Comparison of ENCODE assay signal across 17 cellular contexts in the genomic region with DNA sequence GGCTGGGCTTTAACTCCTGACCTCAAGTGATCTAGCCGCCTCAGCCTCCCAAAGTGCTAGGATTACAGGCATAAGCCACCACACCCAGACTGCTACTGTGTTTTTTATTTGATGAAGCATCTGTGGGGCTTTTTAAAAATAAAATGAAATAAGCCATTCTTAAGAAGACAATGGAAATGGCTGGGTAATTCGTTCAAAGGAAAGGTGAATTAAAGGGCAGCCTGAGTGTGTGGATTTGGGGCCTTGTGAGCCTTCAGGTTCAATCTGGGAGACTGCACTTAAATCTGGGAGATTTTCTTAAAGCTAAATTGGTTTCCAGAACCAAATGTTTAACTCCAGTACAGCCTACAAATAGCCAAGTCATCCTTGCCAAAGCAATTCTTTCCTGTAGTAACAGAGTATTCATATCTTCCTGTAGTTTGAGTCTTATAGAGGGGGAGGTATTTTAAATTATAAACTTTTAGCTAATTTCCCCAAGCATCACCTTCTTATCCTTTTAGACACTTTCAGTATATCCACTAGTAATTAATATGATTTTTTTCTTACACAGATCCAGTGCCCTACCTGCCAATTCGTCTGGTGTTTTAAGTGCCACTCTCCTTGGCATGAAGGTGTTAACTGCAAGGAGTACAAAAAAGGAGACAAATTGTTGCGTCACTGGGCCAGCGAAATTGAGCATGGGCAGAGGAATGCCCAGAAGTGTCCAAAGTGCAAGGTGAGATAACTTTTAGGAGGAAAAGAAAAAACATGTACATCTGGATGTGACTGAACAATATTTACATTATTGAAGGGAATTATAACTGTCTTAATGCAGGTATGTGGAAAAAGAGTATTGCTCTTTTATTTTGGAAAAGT.
A peak's percentile ranks its signal among the peaks of the same experiment; 100 is the strongest.
DNase-seq lines count a peak whose midpoint lies in the region; ATAC-seq and TF ChIP-seq lines count a peak whose summit lies in the region.
"Had no signal": no experiment of that assay in that cellular context is flagged by ENCODE, and none has a peak within 500 bp of the region (broad histone marks: within the 10 kb centered on the region; RNA-seq: fewer than 3 reads in every experiment).

No MANE protein-coding gene starts in this region.

- no peak overlapping the region for H3K4me3 Mint-ChIP-seq in mesothelial cell of epicardium
- H3K4me3 Mint-ChIP-seq: CD4-positive, alpha-beta memory T cell had no signal

- H3K4me1 ChIP-seq in HEK293 (ENCODE audit: control insufficient read depth, insufficient read depth, low read length) (peaks cover 30% of the 10 kb centered on the region), ascending aorta (peaks cover 4 to 12% of the 10 kb centered on the region in 2 donors), thoracic aorta (ENCODE audit: control insufficient read depth in 1 of 2, low read depth in 2 of 2) (peaks cover 10 to 29% of the 10 kb centered on the region in 2 donors)
- H3K4me1 ChIP-seq: BE2C had no signal

- H3K4me1 Mint-ChIP-seq in mesothelial cell of epicardium, result peaks cover 37% of the 10 kb centered on the region
- H3K4me1 Mint-ChIP-seq: CD4-positive, alpha-beta memory T cell had no signal

- no peaks in the 10 kb centered on the region for H3K27me3 Mint-ChIP-seq in mesothelial cell of epicardium (ENCODE audit: low read depth)
- H3K27me3 Mint-ChIP-seq: CD4-positive, alpha-beta memory T cell had no signal

- H3K27ac Mint-ChIP-seq in mesothelial cell of epicardium, result peak overlapping the region; percentile 84
- H3K27ac Mint-ChIP-seq: CD4-positive, alpha-beta memory T cell had no signal

- H3K9me3 ChIP-seq in HEK293 (ENCODE audit: control insufficient read depth, insufficient read depth, low read depth, low read length) (no peaks in the 10 kb centered on the region), ascending aorta (no peaks in the 10 kb centered on the region), thoracic aorta (no peaks in the 10 kb centered on the region)
- H3K9me3 ChIP-seq: BE2C, SJSA1 had no signal

- no peak overlapping the region for H3K4me3 ChIP-seq in HEK293 (ENCODE audit: low read depth, low read length)
- H3K4me3 ChIP-seq in ascending aorta, result no peak overlapping the region
- no peak overlapping the region for H3K4me3 ChIP-seq in thoracic aorta
- H3K4me3 ChIP-seq in dorsolateral prefrontal cortex, result no peak overlapping the region
- H3K4me3 ChIP-seq: GM12878, SJSA1 had no signal

- H3K36me3 ChIP-seq in HEK293 (ENCODE audit: control insufficient read depth in 2 of 2, insufficient read depth in 1 of 2, low read length in 2 of 2), result no peaks in the 10 kb centered on the region
- H3K36me3 ChIP-seq in ascending aorta, result no peaks in the 10 kb centered on the region
- no peaks in the 10 kb centered on the region for H3K36me3 ChIP-seq in thoracic aorta
- H3K36me3 ChIP-seq: BE2C, SJSA1 had no signal

- CTCF ChIA-PET in HEK293 (lab: Yijun Ruan, JAX), result interaction anchor here (0.6 to 1.7 kb wide), 2 partner anchors 10 to 229 kb away, joined by 3 to 6 read pairs; no protein-coding TSS in a partner anchor

- H3K27ac ChIP-seq in HEK293 (ENCODE audit: extremely low read depth, low read depth, low read length), result no peak overlapping the region
- peak overlapping the region; percentile 37 to 50 for H3K27ac ChIP-seq in ascending aorta
- H3K27ac ChIP-seq in thoracic aorta, result peak overlapping the region; percentile 19 to 21
- peak overlapping the region in 5 of 59 donors; percentile 4 to 40 (median 22) for H3K27ac ChIP-seq in dorsolateral prefrontal cortex
- H3K27ac ChIP-seq: SJSA1 had no signal

- intact Hi-C loops in ascending aorta (cut with DNase I), result no loop called here
- intact Hi-C loops in dorsolateral prefrontal cortex (cut with DNase I), result no loop called here

- H3K9me3 Mint-ChIP-seq in mesothelial cell of epicardium, result no peaks in the 10 kb centered on the region

- no peak for ATAC-seq in thoracic aorta (ENCODE audit: insufficient number of reproducible peaks, low FRiP score, low read depth)
- no peak for ATAC-seq in GM18858 (IDR thresholded peaks at IDR 0.05; ENCODE audit: unreplicated experiment)
- ATAC-seq: GM12878 had no signal

- POLR2A ChIA-PET in HEK293 (lab: Yijun Ruan, JAX), result no interaction called here

- DNase-seq in ascending aorta (ENCODE audit: low spot score in 2 of 2) (no peak), mesothelial cell of epicardium (ENCODE audit: low spot score in 2 of 2, unreplicated experiment in 2 of 2) (no peak), thoracic aorta (ENCODE audit: low spot score) (no peak), dorsolateral prefrontal cortex (no peak), AG20443 (ENCODE audit: low spot score) (no peak)
- DNase-seq: BE2C; CD4-positive, alpha-beta memory T cell; GDM1; MV-4-11; NCI-H1417; NCI-H187 treated with DMSO at 0.1 percent for 48 hours; NCI-H2171; NCI-H446 treated with DMSO at 0.1 percent for 48 hours had no signal

- peaks cover 2% of the 10 kb centered on the region for H3K36me3 Mint-ChIP-seq in mesothelial cell of epicardium
- H3K36me3 Mint-ChIP-seq: CD4-positive, alpha-beta memory T cell had no signal

- H3K27me3 ChIP-seq in ascending aorta (no peaks in the 10 kb centered on the region), thoracic aorta (replicated peaks; ENCODE audit: insufficient read depth) (no peaks in the 10 kb centered on the region), dorsolateral prefrontal cortex (no peaks in the 10 kb centered on the region)
- H3K27me3 ChIP-seq: BE2C, SJSA1 had no signal

- TF ChIP-seq CTCF in HEK293 (tag by site-specific recombination; IDR thresholded peaks at IDR 0.05) (no peak), ascending aorta (IDR thresholded peaks at IDR 0.05) (no peak), mesothelial cell of epicardium (IDR thresholded peaks at IDR 0.05; ENCODE audit: unreplicated experiment) (no peak), thoracic aorta (IDR thresholded peaks at IDR 0.05) (no peak), dorsolateral prefrontal cortex (IDR thresholded peaks at IDR 0.05 in 54 of 56, conservative IDR thresholded peaks at IDR 0.05 in 2 of 56; ENCODE audit: low read depth in 1 of 56, partially characterized antibody in 56 of 56) (no peak)

TF ChIP-seq in HEK293, 187 proteins besides CTCF, POLR2A, EP300 and RAD21:
- TF ChIP-seq WT1 (tag by site-specific recombination; IDR thresholded peaks at IDR 0.05), result no peak
- TF ChIP-seq BCL11A (tag by site-specific recombination; IDR thresholded peaks at IDR 0.05; ENCODE audit: low read depth), result no peak
- no peak for TF ChIP-seq ZNF426 (tag by site-specific recombination; IDR thresholded peaks at IDR 0.05)
- TF ChIP-seq, protein P1, sequence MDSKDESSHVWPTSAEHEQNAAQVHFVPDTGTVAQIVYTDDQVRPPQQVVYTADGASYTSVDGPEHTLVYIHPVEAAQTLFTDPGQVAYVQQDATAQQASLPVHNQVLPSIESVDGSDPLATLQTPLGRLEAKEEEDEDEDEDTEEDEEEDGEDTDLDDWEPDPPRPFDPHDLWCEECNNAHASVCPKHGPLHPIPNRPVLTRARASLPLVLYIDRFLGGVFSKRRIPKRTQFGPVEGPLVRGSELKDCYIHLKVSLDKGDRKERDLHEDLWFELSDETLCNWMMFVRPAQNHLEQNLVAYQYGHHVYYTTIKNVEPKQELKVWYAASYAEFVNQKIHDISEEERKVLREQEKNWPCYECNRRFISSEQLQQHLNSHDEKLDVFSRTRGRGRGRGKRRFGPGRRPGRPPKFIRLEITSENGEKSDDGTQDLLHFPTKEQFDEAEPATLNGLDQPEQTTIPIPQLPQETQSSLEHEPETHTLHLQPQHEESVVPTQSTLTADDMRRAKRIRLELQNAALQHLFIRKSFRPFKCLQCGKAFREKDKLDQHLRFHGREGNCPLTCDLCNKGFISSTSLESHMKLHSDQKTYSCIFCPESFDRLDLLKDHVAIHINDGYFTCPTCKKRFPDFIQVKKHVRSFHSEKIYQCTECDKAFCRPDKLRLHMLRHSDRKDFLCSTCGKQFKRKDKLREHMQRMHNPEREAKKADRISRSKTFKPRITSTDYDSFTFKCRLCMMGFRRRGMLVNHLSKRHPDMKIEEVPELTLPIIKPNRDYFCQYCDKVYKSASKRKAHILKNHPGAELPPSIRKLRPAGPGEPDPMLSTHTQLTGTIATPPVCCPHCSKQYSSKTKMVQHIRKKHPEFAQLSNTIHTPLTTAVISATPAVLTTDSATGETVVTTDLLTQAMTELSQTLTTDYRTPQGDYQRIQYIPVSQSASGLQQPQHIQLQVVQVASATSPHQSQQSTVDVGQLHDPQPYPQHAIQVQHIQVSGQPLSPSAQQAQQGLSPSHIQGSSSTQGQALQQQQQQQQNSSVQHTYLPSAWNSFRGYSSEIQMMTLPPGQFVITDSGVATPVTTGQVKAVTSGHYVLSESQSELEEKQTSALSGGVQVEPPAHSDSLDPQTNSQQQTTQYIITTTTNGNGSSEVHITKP (tag by site-specific recombination; IDR thresholded peaks at IDR 0.05), result peak; percentile 29; the same call in 1 of the 2 replicates
